ENCODE assay signal across 17 cellular contexts in genomic region chr2:98801286-98801685, GRCh38.
DNase-seq lines count a peak whose midpoint lies in the region; ATAC-seq and TF ChIP-seq lines count a peak whose summit lies in the region.
"Had no signal": no experiment of that assay in that cellular context is flagged by ENCODE, and none has a peak within 500 bp of the region (broad histone marks: within the 10 kb centered on the region; RNA-seq: fewer than 3 reads in every experiment).

No MANE protein-coding gene starts in this region.

- peaks cover 9% of the 10 kb centered on the region for H3K4me1 Mint-ChIP-seq in activated CD8-positive, alpha-beta T cell treated with anti-CD3 and anti-CD28 coated beads, Interleukin-2, amount 10 ng/mL, durations not matched to agents 7 days and 5 days (ENCODE audit: low read depth)
- peaks cover 11% of the 10 kb centered on the region for H3K4me1 Mint-ChIP-seq in stimulated activated naive CD8-positive, alpha-beta T cell treated with anti-CD3 and anti-CD28 coated beads, Interleukin-15, amount 100 ng/mL, for 72 hours

- H3K4me2 ChIP-seq in DND-41 (ENCODE audit: insufficient read depth, low read length) = no peak overlapping the region
- H3K4me2 ChIP-seq: A549 had no signal

- H3K27ac ChIP-seq in DND-41 (ENCODE audit: low read length) (no peak overlapping the region), lung (ENCODE audit: low read depth in 1 of 2, low read length in 1 of 2) (peak overlapping the region in 1 of 2 donors; percentile 61)
- H3K27ac ChIP-seq: A549; BLaER1 treated with 17β-estradiol and CSF1 and Interleukin-3, amounts not matched to agents 10 nM and 100 nM had no signal

- ATAC-seq in DND-41 (ENCODE audit: insufficient read depth, low read depth) = peak; percentile 78
- ATAC-seq in activated CD8-positive, alpha-beta T cell treated with anti-CD3 and anti-CD28 coated beads, Interleukin-2, amount 10 ng/mL, durations not matched to agents 7 days and 5 days = peak; percentile 53
- no peak for ATAC-seq in lung (ENCODE audit: insufficient read depth, low FRiP score)
- peak; percentile 50 for ATAC-seq in stimulated activated naive CD8-positive, alpha-beta T cell treated with anti-CD3 and anti-CD28 coated beads, Interleukin-15, amount 100 ng/mL, for 72 hours
- ATAC-seq: A549, Panc1 had no signal

- no peak overlapping the region for H3K27ac Mint-ChIP-seq in activated CD8-positive, alpha-beta T cell treated with anti-CD3 and anti-CD28 coated beads, Interleukin-2, amount 10 ng/mL, durations not matched to agents 7 days and 5 days
- no peak overlapping the region for H3K27ac Mint-ChIP-seq in stimulated activated naive CD8-positive, alpha-beta T cell treated with anti-CD3 and anti-CD28 coated beads, Interleukin-15, amount 100 ng/mL, for 72 hours

- no peaks in the 10 kb centered on the region for H3K9me3 ChIP-seq in DND-41 (ENCODE audit: insufficient read depth, low read length, severe bottlenecking)
- H3K9me3 ChIP-seq in lung (ENCODE audit: control insufficient read depth in 2 of 2, insufficient read depth in 1 of 2, low read length in 1 of 2) = no peaks in the 10 kb centered on the region
- H3K9me3 ChIP-seq: A549 had no signal

- H3K79me2 ChIP-seq in DND-41 (ENCODE audit: insufficient read depth, low read length) = no peaks in the 10 kb centered on the region

- H2AFZ ChIP-seq in DND-41 (ENCODE audit: low read depth, low read length) = no peak overlapping the region

- H4K20me1 ChIP-seq in DND-41 (ENCODE audit: insufficient read depth, low read length) = no peaks in the 10 kb centered on the region
- H4K20me1 ChIP-seq: BLaER1 treated with 17β-estradiol and CSF1 and Interleukin-3, amounts not matched to agents 10 nM and 100 nM had no signal

- H3K36me3 Mint-ChIP-seq in activated CD8-positive, alpha-beta T cell treated with anti-CD3 and anti-CD28 coated beads, Interleukin-2, amount 10 ng/mL, durations not matched to agents 7 days and 5 days (ENCODE audit: low read depth) = no peaks in the 10 kb centered on the region

- 83 to 91% methylated on average over 1 of the region's 1 CpG for WGBS in lung, 2 donors

- H3K9me3 Mint-ChIP-seq in activated CD8-positive, alpha-beta T cell treated with anti-CD3 and anti-CD28 coated beads, Interleukin-2, amount 10 ng/mL, durations not matched to agents 7 days and 5 days (ENCODE audit: insufficient read depth) = no peaks in the 10 kb centered on the region
- H3K9me3 Mint-ChIP-seq in stimulated activated naive CD8-positive, alpha-beta T cell treated with anti-CD3 and anti-CD28 coated beads, Interleukin-15, amount 100 ng/mL, for 72 hours = no peaks in the 10 kb centered on the region

- no peak overlapping the region for H3K4me3 Mint-ChIP-seq in activated CD8-positive, alpha-beta T cell treated with anti-CD3 and anti-CD28 coated beads, Interleukin-2, amount 10 ng/mL, durations not matched to agents 7 days and 5 days
- no peak overlapping the region for H3K4me3 Mint-ChIP-seq in stimulated activated naive CD8-positive, alpha-beta T cell treated with anti-CD3 and anti-CD28 coated beads, Interleukin-15, amount 100 ng/mL, for 72 hours

- DNase-seq in DND-41 (peak; percentile 20), lung (ENCODE audit: low spot score) (peak; percentile 10), NK-92 (lab: John Stamatoyannopoulos, UW; ENCODE audit: unreplicated experiment) (no peak), NCI-H82 (lab: John Stamatoyannopoulos, UW) (no peak)
- no peak for DNase-seq in activated CD8-positive, alpha-beta T cell treated with anti-CD3 and anti-CD28 coated beads, Interleukin-2, amount 10 ng/mL, durations not matched to agents 7 days and 5 days
- DNase-seq in stimulated activated naive CD8-positive, alpha-beta T cell treated with anti-CD3 and anti-CD28 coated beads, Interleukin-15, amount 100 ng/mL, for 72 hours = no peak
- DNase-seq in stimulated activated CD4-positive, alpha-beta T cell treated with anti-CD3 and anti-CD28 coated beads, Interleukin-15, amount 100 ng/mL, for 24 hours = no peak
- DNase-seq in activated T-cell treated with anti-CD3 and anti-CD28 coated beads, Interleukin-2, amount 50 U/mL, for 48 hours = no peak
- DNase-seq: GOT3, KG1, NCI-H1048, NCI-H1436 treated with DMSO at 0.1 percent for 48 hours, NCI-H446 treated with DMSO at 0.1 percent for 48 hours, NCI-H774 had no signal

- H3K4me1 ChIP-seq in DND-41 (ENCODE audit: insufficient read depth, low read length) (0 out of 2 replicates have a peak, but pooled peaks cover 1% of the 10 kb centered on the region), lung (ENCODE audit: control insufficient read depth in 2 of 2, insufficient read depth in 2 of 2, low read length in 2 of 2) (peaks cover 5 to 17% of the 10 kb centered on the region in 2 donors)

- H3K27me3 Mint-ChIP-seq in activated CD8-positive, alpha-beta T cell treated with anti-CD3 and anti-CD28 coated beads, Interleukin-2, amount 10 ng/mL, durations not matched to agents 7 days and 5 days (ENCODE audit: low read depth) = peaks cover 8% of the 10 kb centered on the region
- H3K27me3 Mint-ChIP-seq in stimulated activated naive CD8-positive, alpha-beta T cell treated with anti-CD3 and anti-CD28 coated beads, Interleukin-15, amount 100 ng/mL, for 72 hours = no peaks in the 10 kb centered on the region

- POLR2A ChIA-PET in activated CD8-positive, alpha-beta T cell treated with anti-CD3 and anti-CD28 coated beads, Interleukin-2, amount 10 ng/mL, durations not matched to agents 7 days and 5 days (lab: Charles Lee) = no interaction called here

- no peaks in the 10 kb centered on the region for H3K36me3 ChIP-seq in DND-41 (ENCODE audit: insufficient read depth, low read length)
- peaks cover 0 to 4% of the 10 kb centered on the region in 2 donors for H3K36me3 ChIP-seq in lung (ENCODE audit: control insufficient read depth in 2 of 2, insufficient read depth in 2 of 2, low read length in 2 of 2)
- H3K36me3 ChIP-seq: BLaER1 treated with 17β-estradiol and CSF1 and Interleukin-3, amounts not matched to agents 10 nM and 100 nM had no signal

- CTCF ChIA-PET in activated CD8-positive, alpha-beta T cell treated with anti-CD3 and anti-CD28 coated beads, Interleukin-2, amount 10 ng/mL, durations not matched to agents 7 days and 5 days (lab: Charles Lee) = interaction anchor here (1.0 kb wide), 1 partner anchor 60 kb away, joined by 4 read pairs; no protein-coding TSS in a partner anchor

- H3K4me3 ChIP-seq in DND-41 (ENCODE audit: low read depth in 1 of 2, low read length in 2 of 2) (no peak overlapping the region), lung (no peak overlapping the region)
- H3K4me3 ChIP-seq: A549; BLaER1 treated with 17β-estradiol and CSF1 and Interleukin-3, amounts not matched to agents 10 nM and 100 nM had no signal

- H3K27me3 ChIP-seq in DND-41 (ENCODE audit: insufficient read depth, low read length, poor library complexity) (no peaks in the 10 kb centered on the region), lung (ENCODE audit: control insufficient read depth, insufficient read depth) (no peaks in the 10 kb centered on the region)
- H3K27me3 ChIP-seq: BLaER1 treated with 17β-estradiol and CSF1 and Interleukin-3, amounts not matched to agents 10 nM and 100 nM had no signal

- no peak for TF ChIP-seq CTCF in DND-41 (IDR thresholded peaks at IDR 0.05; ENCODE audit: borderline replicate concordance, extremely low read depth, low read length, poor library complexity, severe bottlenecking)
- TF ChIP-seq CTCF in lung (IDR thresholded peaks at IDR 0.05; ENCODE audit: control extremely low read depth, extremely low read depth) = no peak

- no peak overlapping the region for H3K9ac ChIP-seq in DND-41 (ENCODE audit: low read depth, low read length)
- H3K9ac ChIP-seq: BLaER1 treated with 17β-estradiol and CSF1 and Interleukin-3, amounts not matched to agents 10 nM and 100 nM had no signal

Comparison
In these comparisons a context has a peak if more than half of its experiments do, and no peak if none do; other contexts are left out.
1. DNase-seq: peak in DND-41 (single experiment) and lung (single experiment); none in activated CD8-positive, alpha-beta T cell treated with anti-CD3 and anti-CD28 coated beads, Interleukin-2, amount 10 ng/mL, durations not matched to agents 7 days and 5 days (single experiment), stimulated activated naive CD8-positive, alpha-beta T cell treated with anti-CD3 and anti-CD28 coated beads, Interleukin-15, amount 100 ng/mL, for 72 hours (0 of 2), stimulated activated CD4-positive, alpha-beta T cell treated with anti-CD3 and anti-CD28 coated beads, Interleukin-15, amount 100 ng/mL, for 24 hours (single experiment), NK-92 (single experiment), NCI-H82 (single experiment) and activated T-cell treated with anti-CD3 and anti-CD28 coated beads, Interleukin-2, amount 50 U/mL, for 48 hours (0 of 2).